Comparison of ENCODE assay signal across 1 cellular context in genomic region chr7:99408347-99409191, GRCh38.
TF ChIP-seq lines count a peak whose summit lies in the region.

TSS of gene BUD31 (plus strand) at chr7:99408969. CDS start at chr7:99411093, 2,124 bp downstream.
TSS of gene PDAP1 (minus strand) at chr7:99408597. CDS start at chr7:99408548, 49 bp downstream.

TF ChIP-seq in HepG2, 621 proteins besides CTCF, POLR2A, EP300 and RAD21 (continued from another document):
- peak; percentile 44; the same call in 1 of the 2 replicates for TF ChIP-seq POGK (CRISPR knock-in tag; conservative IDR thresholded peaks at IDR 0.05)
- TF ChIP-seq ZBTB37 (CRISPR knock-in tag; IDR thresholded peaks at IDR 0.05) = no peak
- peak; percentile 80 for TF ChIP-seq KDM5A (IDR thresholded peaks at IDR 0.05; ENCODE audit: borderline replicate concordance, low read length)
- no peak for TF ChIP-seq DMTF1 (CRISPR knock-in tag; IDR thresholded peaks at IDR 0.05)
- TF ChIP-seq ZNF543 (CRISPR knock-in tag; IDR thresholded peaks at IDR 0.05) = peak; percentile 68; the same call in 1 of the 2 replicates
